ENCODE assay signal across 8 cellular contexts in genomic region chr5:37738057-37738691, GRCh38.
A peak's percentile ranks its signal among the peaks of the same experiment; 100 is the strongest.
DNase-seq lines count a peak whose midpoint lies in the region; ATAC-seq, FAIRE-seq and TF ChIP-seq lines count a peak whose summit lies in the region.

No MANE protein-coding gene starts in this region.

- peaks cover 34% of the 10 kb centered on the region for H3K4me1 Mint-ChIP-seq in brain

- no peak for TF ChIP-seq POLR2A in A549 (IDR thresholded peaks at IDR 0.05; ENCODE audit: low read length)

- H3K4me3 Mint-ChIP-seq in brain = peak overlapping the region in 2 of 5 experiments; percentile 6 to 31

- TF ChIP-seq CTCF in A549 (IDR thresholded peaks at IDR 0.05) (no peak), brain (conservative IDR thresholded peaks at IDR 0.05) (no peak)

- H3K9me3 Mint-ChIP-seq in brain = peaks cover 4 to 19% (median 11%) of the 10 kb centered on the region in 5 experiments

- no peak for FAIRE-seq in A549 (lab: Jason Lieb, UNC)
- FAIRE-seq in GM18507 (lab: Jason Lieb, UNC) = peak; percentile 70

- ATAC-seq in A549 = peak; percentile 36 to 47; a peak in 4 of 6 replicates
- ATAC-seq in HG02938 (IDR thresholded peaks at IDR 0.05; ENCODE audit: unreplicated experiment) = peak; percentile 76

- POLR2A ChIA-PET in A549 (lab: Yijun Ruan, JAX) = interaction anchor here (0.7 to 0.9 kb wide), 2 partner anchors 14 to 204 kb away, joined by 3 to 4 read pairs; no protein-coding TSS in a partner anchor

- peaks cover 24% of the 10 kb centered on the region for H3K4me1 ChIP-seq in A549

- H3K27ac Mint-ChIP-seq in brain = peak overlapping the region in 3 of 5 experiments; percentile 27 to 83 (median 79)

- DNase-seq in A549 (ENCODE audit: low read depth in 1 of 2, low spot score in 1 of 2) (no peak), GM18507 (ENCODE audit: extremely low spot score, insufficient read length, low read depth) (peak; percentile 14), NCI-H2171 (lab: John Stamatoyannopoulos, UW) (peak; percentile 57), non-pigmented ciliary epithelial cell (ENCODE audit: low read depth) (peak; percentile 84), NCI-H1436 treated with DMSO at 0.1 percent for 48 hours (lab: John Stamatoyannopoulos, UW) (no peak), SK-N-DZ (ENCODE audit: low spot score) (no peak)

- TF ChIP-seq EP300 in A549 (IDR thresholded peaks at IDR 0.05) = no peak

- TF ChIP-seq RAD21 in A549 (conservative IDR thresholded peaks at IDR 0.05 in 1 of 2, IDR thresholded peaks at IDR 0.05 in 1 of 2) = no peak

- CTCF ChIA-PET in A549 (lab: Yijun Ruan, JAX) = interaction anchor here (0.6 to 1.8 kb wide), 4 partner anchors 9 to 1560 kb away, joined by 3 to 5 read pairs (median 4); no protein-coding TSS in a partner anchor

- no peaks in the 10 kb centered on the region for H3K9me3 ChIP-seq in A549

- H3K4me2 ChIP-seq in A549 = peak overlapping the region; percentile 67

- no peak overlapping the region for H3K4me3 ChIP-seq in A549

- H3K27me3 Mint-ChIP-seq in brain = no peaks in the 10 kb centered on the region

- H3K36me3 Mint-ChIP-seq in brain = peaks cover 48% of the 10 kb centered on the region

- peak overlapping the region; percentile 37 to 56; a peak in 3 of 6 replicates for H3K27ac ChIP-seq in A549

- WGBS in A549 (ENCODE audit: missing lambda C conversion rate) = 54% methylated on average over 4 of the region's 4 CpGs

TF ChIP-seq in A549, 52 proteins besides CTCF, POLR2A, EP300 and RAD21:
- TF ChIP-seq USF2 (IDR thresholded peaks at IDR 0.05) (no peak), FOSL2 (IDR thresholded peaks at IDR 0.05) (no peak), FOSL2 (CRISPR knock-in tag; IDR thresholded peaks at IDR 0.05) (peak; percentile 13; the same call in 1 of the 2 replicates), SREBF2 (IDR thresholded peaks at IDR 0.05) (no peak), TFCP2L1 (CRISPR knock-in tag; IDR thresholded peaks at IDR 0.05) (no peak)

Comparison
In these comparisons a context has a peak if more than half of its experiments do, and no peak if none do; other contexts are left out.
1. DNase-seq: peak in GM18507 (single experiment), NCI-H2171 (single experiment) and non-pigmented ciliary epithelial cell (single experiment); none in A549 (0 of 2), NCI-H1436 treated with DMSO at 0.1 percent for 48 hours (single experiment) and SK-N-DZ (single experiment).